8 cellular contexts compared by ENCODE assay signal in genomic region chr1:206864939-206865671, GRCh38. TPM values are rescaled to one million over a fixed set of nuclear protein-coding genes. Genes with fewer than 3 reads are reported as not detected.
DNase-seq lines count a peak whose midpoint lies in the region; ATAC-seq, FAIRE-seq and TF ChIP-seq lines count a peak whose summit lies in the region.

TSS of gene IL20 (plus strand) at chr1:206865623. CDS start at chr1:206865853, 230 bp downstream.

- peaks cover 6% of the 10 kb centered on the region for H3K27me3 Mint-ChIP-seq in activated naive CD8-positive, alpha-beta T cell treated with anti-CD3 and anti-CD28 coated beads, Interleukin-2, amount 50 U/mL, for 24 hours

- H3K27ac ChIP-seq in SU-DHL-6 (ENCODE audit: low read depth, low read length) (no peak within 1 kb of the TSS), right cardiac atrium (ENCODE audit: low read length) (no peak within 1 kb of the TSS), small intestine (ENCODE audit: low read depth in 1 of 2, low read length in 1 of 2) (no peak within 1 kb of the TSS)

- no peaks in the 10 kb centered on the region for H4K20me1 ChIP-seq in SU-DHL-6 (ENCODE audit: low read depth, low read length)

- H3K36me3 ChIP-seq in SU-DHL-6 (ENCODE audit: low read length) (no peaks in the 10 kb centered on the region), small intestine (ENCODE audit: control insufficient read depth in 2 of 2, insufficient read depth in 2 of 2, low read length in 2 of 2) (no peaks in the 10 kb centered on the region)

- no peak within 1 kb of the TSS for H2AFZ ChIP-seq in SU-DHL-6 (ENCODE audit: low read depth, low read length, severe bottlenecking)

- H3K9me2 ChIP-seq in SU-DHL-6 (replicated peaks; ENCODE audit: insufficient read depth, low read length) = no peaks in the 10 kb centered on the region

- 54% methylated on average over 19 of the region's 19 CpGs for WGBS in right cardiac atrium
- 45 to 52% (median 51%) methylated on average over 19 of the region's 19 CpGs for WGBS in small intestine, 3 donors

- H3K9me3 ChIP-seq in SU-DHL-6 (ENCODE audit: insufficient read depth, low read length) = no peaks in the 10 kb centered on the region
- H3K9me3 ChIP-seq in right cardiac atrium (ENCODE audit: control insufficient read depth, low read length) = no peaks in the 10 kb centered on the region
- H3K9me3 ChIP-seq in small intestine (ENCODE audit: control insufficient read depth, low read depth) = no peaks in the 10 kb centered on the region

- no peak within 1 kb of the TSS for H3K4me2 ChIP-seq in SU-DHL-6 (ENCODE audit: low read depth, low read length, poor library complexity, severe bottlenecking)

- H3K4me1 ChIP-seq in right cardiac atrium (ENCODE audit: control insufficient read depth, insufficient read depth, low read length) (no peaks in the 10 kb centered on the region), small intestine (ENCODE audit: control insufficient read depth in 2 of 2, insufficient read depth in 1 of 2, low read depth in 1 of 2, low read length in 1 of 2) (no peaks in the 10 kb centered on the region)

- no peak for FAIRE-seq in small intestine (lab: Jason Lieb, UNC)

- H3K4me3 Mint-ChIP-seq in activated naive CD8-positive, alpha-beta T cell treated with anti-CD3 and anti-CD28 coated beads, Interleukin-2, amount 50 U/mL, for 24 hours = no peak within 1 kb of the TSS

- peak; percentile 84 for DNase-seq in EH (ENCODE audit: low read depth)
- peak; percentile 83 for DNase-seq in LNCaP clone FGC (ENCODE audit: low read depth)
- DNase-seq in activated naive CD8-positive, alpha-beta T cell treated with anti-CD3 and anti-CD28 coated beads, Interleukin-2, amount 50 U/mL, for 24 hours = peak; percentile 93
- peak; percentile 72 to 87 (median 86) for DNase-seq in right cardiac atrium
- DNase-seq in small intestine = peak; percentile 73

- H3K36me3 Mint-ChIP-seq in activated naive CD8-positive, alpha-beta T cell treated with anti-CD3 and anti-CD28 coated beads, Interleukin-2, amount 50 U/mL, for 24 hours (ENCODE audit: low read depth) = peaks cover 1% of the 10 kb centered on the region

- peak; percentile 88 for ATAC-seq in activated naive CD8-positive, alpha-beta T cell treated with anti-CD3 and anti-CD28 coated beads, Interleukin-2, amount 50 U/mL, for 24 hours
- ATAC-seq in right cardiac atrium (peak; percentile 56 to 66), HG03432 (IDR thresholded peaks at IDR 0.05; ENCODE audit: unreplicated experiment) (no peak), HG03139 (IDR thresholded peaks at IDR 0.05; ENCODE audit: unreplicated experiment) (no peak)

- no peaks in the 10 kb centered on the region for H3F3A ChIP-seq in SU-DHL-6 (ENCODE audit: insufficient read depth)

- no peaks in the 10 kb centered on the region for H3K79me2 ChIP-seq in SU-DHL-6 (ENCODE audit: insufficient read depth, low read length)

- intact Hi-C loops in right cardiac atrium (cut with DNase I) = loop anchor here in 2 of 4 donors (5.0 kb wide), 2 partner anchors 42 to 47 kb away; no protein-coding TSS in a partner anchor

- no peak within 1 kb of the TSS for H3K4me3 ChIP-seq in LNCaP clone FGC (ENCODE audit: low read depth, low read length)
- H3K4me3 ChIP-seq in SU-DHL-6 (ENCODE audit: insufficient read depth, low read length, poor library complexity, severe bottlenecking) = no peak within 1 kb of the TSS
- no peak within 1 kb of the TSS for H3K4me3 ChIP-seq in right cardiac atrium (ENCODE audit: low read length)
- no peak within 1 kb of the TSS for H3K4me3 ChIP-seq in small intestine (ENCODE audit: low read depth in 1 of 2, low read length in 2 of 2)

- H3K4me1 Mint-ChIP-seq in activated naive CD8-positive, alpha-beta T cell treated with anti-CD3 and anti-CD28 coated beads, Interleukin-2, amount 50 U/mL, for 24 hours = peaks cover 17% of the 10 kb centered on the region

- H3K27me3 ChIP-seq in SU-DHL-6 (ENCODE audit: low read length) = no peaks in the 10 kb centered on the region
- H3K27me3 ChIP-seq in right cardiac atrium (ENCODE audit: control insufficient read depth, insufficient read depth) = no peaks in the 10 kb centered on the region
- peaks cover 0 to 2% of the 10 kb centered on the region in 2 donors for H3K27me3 ChIP-seq in small intestine (ENCODE audit: control insufficient read depth in 2 of 2, insufficient read depth in 2 of 2, low read length in 2 of 2)

- TF ChIP-seq CTCF in LNCaP clone FGC (IDR thresholded peaks at IDR 0.05; ENCODE audit: control insufficient read depth, extremely low read depth, insufficient read depth) (peak; percentile 98), SU-DHL-6 (IDR thresholded peaks at IDR 0.05; ENCODE audit: insufficient read depth, low read length, poor library complexity, severe bottlenecking) (peak; percentile 68)

- no peak within 1 kb of the TSS for H3K9ac ChIP-seq in SU-DHL-6 (ENCODE audit: low read length)

- no peaks in the 10 kb centered on the region for H3K9me3 Mint-ChIP-seq in activated naive CD8-positive, alpha-beta T cell treated with anti-CD3 and anti-CD28 coated beads, Interleukin-2, amount 50 U/mL, for 24 hours

- H3K27ac Mint-ChIP-seq in activated naive CD8-positive, alpha-beta T cell treated with anti-CD3 and anti-CD28 coated beads, Interleukin-2, amount 50 U/mL, for 24 hours = no peak within 1 kb of the TSS

RNA-seq across cellular contexts. Expression of gene IL20, which starts in this region (rescaled TPM):
- total RNA-seq in right cardiac atrium = not detected
- polyA plus RNA-seq in right cardiac atrium = not detected
- polyA plus RNA-seq in small intestine = not detected

Comparison
In these comparisons a context has a peak if more than half of its experiments do, and no peak if none do; other contexts are left out.
1. Peak in DNase-seq and ATAC-seq in right cardiac atrium; RNA of the gene not detected or under 1 TPM.
2. Peak in DNase-seq in small intestine; RNA of the gene not detected or under 1 TPM.